Comparison of ENCODE assay signal across 9 cellular contexts in the genomic region with DNA sequence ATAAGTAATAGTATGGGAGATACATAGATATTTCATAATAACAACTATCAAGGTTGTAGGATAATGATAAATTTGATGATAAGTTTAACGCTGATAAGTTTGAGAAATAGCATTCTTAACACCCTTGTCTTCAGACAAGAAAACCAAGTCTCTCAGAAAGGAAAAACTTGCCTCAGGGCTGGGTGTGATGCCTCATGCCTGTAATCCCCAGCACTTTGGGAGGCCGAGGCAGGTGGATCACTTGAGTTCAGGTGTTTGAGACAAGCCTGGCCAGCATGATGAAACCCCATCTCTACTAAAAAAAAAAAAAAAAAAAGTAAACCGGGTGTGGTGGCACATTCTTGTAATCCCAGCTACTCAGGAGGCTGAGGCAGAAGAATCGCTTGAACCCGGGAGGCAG.
"Had no signal": no experiment of that assay in that cellular context is flagged by ENCODE, and none has a peak within 500 bp of the region (broad histone marks: within the 10 kb centered on the region; RNA-seq: fewer than 3 reads in every experiment).

No MANE protein-coding gene starts in this region.

- H2AFZ ChIP-seq: GM23248, GM23338 had no signal

- H3K9me3 ChIP-seq: HAP-1 had no signal

- H3K27ac ChIP-seq: GM23248 had no signal

- DNase-seq: GM23248, GOT3, H7, H9, HCEC 1CT, HFFc6 had no signal

- H3K4me3 Mint-ChIP-seq: GM23338, H9, HFFc6 had no signal

- H3K27ac Mint-ChIP-seq: GM23338, H9, HFFc6 had no signal

- ATAC-seq: GM23338, HCT116 had no signal

- H3K9ac ChIP-seq: GM23248 had no signal

- H3K4me1 ChIP-seq: HAP-1 had no signal

- H3K36me3 ChIP-seq: HAP-1 had no signal

- H3K4me3 ChIP-seq: GM23248, GM23338, HAP-1 had no signal

- H3K4me2 ChIP-seq: GM23338 had no signal

- H3K9me3 Mint-ChIP-seq: GM23338, H9 had no signal
